ENCODE assay signal across 15 cellular contexts in the genomic region with DNA sequence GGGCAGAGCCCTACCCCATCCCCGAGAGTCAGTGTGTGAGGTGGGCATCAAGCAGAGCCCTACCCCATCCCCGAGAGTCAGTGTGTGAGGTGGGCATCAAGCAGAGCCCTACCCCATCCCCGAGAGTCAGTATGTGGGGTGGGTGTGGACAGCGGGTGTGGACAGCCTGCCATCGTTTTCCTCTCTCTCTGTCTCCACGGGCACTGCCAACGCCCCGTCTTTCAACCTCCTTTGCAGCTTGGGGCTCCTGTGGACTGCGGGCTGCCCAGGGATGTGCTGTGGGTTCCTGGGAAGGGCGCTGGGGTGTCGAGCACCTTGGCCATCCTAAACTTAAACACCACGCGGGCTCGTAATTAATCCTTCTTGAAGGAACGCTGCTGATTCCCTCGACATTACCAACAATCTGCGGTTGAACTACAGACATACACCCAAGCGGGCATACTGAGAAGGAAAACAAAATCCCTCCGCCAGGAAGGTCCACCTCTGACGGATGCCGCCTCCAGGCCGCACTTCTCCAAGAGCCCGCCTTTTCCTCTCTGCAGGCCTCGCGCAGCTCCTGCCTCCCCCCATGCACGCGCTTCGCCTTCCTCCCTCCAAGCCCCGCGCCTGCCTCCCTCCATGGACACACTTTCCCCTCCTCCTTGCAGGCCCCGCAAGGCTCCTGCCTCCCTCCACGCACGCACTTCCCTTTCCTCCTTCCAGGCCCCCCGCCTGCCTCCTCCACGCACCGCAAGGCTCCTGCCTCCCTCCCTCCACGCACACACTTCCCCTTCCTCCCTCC.
DNase-seq lines count a peak whose midpoint lies in the region; ATAC-seq and TF ChIP-seq lines count a peak whose summit lies in the region.
"Had no signal": no experiment of that assay in that cellular context is flagged by ENCODE, and none has a peak within 500 bp of the region (broad histone marks: within the 10 kb centered on the region; RNA-seq: fewer than 3 reads in every experiment).

No MANE protein-coding gene starts in this region.

- TF ChIP-seq CTCF in endodermal cell (conservative IDR thresholded peaks at IDR 0.05) (no peak), osteoblast (IDR thresholded peaks at IDR 0.05; ENCODE audit: extremely low read depth, low read depth, low read length) (no peak)

- H3K27ac ChIP-seq in endodermal cell (ENCODE audit: low read depth, low read length) (no peak overlapping the region), osteoblast (ENCODE audit: low read depth, low read length) (no peak overlapping the region)
- H3K27ac ChIP-seq: 22Rv1, A549, C4-2B had no signal

- H3K4me1 Mint-ChIP-seq in stimulated activated naive CD8-positive, alpha-beta T cell treated with anti-CD3 and anti-CD28 coated beads, Interleukin-15, amount 100 ng/mL, for 72 hours = peaks cover 6% of the 10 kb centered on the region
- no peaks in the 10 kb centered on the region for H3K4me1 Mint-ChIP-seq in endodermal cell
- H3K4me1 Mint-ChIP-seq in stimulated activated effector memory CD8-positive, alpha-beta T cell treated with anti-CD3 and anti-CD28 coated beads, Interleukin-12 subunit alpha, Interleukin-12 subunit beta, amount 100 ng/mL, for 72 hours = peaks cover 13% of the 10 kb centered on the region

- no peaks in the 10 kb centered on the region for H3K27me3 ChIP-seq in endodermal cell (ENCODE audit: control insufficient read depth, insufficient read depth, low read length, poor library complexity, severe bottlenecking)
- H3K27me3 ChIP-seq in osteoblast (ENCODE audit: insufficient read depth, low read length) = no peaks in the 10 kb centered on the region

- no peak for DNase-seq in stimulated activated naive CD8-positive, alpha-beta T cell treated with anti-CD3 and anti-CD28 coated beads, Interleukin-15, amount 100 ng/mL, for 72 hours
- no peak for DNase-seq in stimulated activated naive CD8-positive, alpha-beta T cell treated with anti-CD3 and anti-CD28 coated beads, Interleukin-15, Interleukin-2, amounts not matched to agents 100 U/mL and 50 U/mL, for 24 hours
- DNase-seq in endodermal cell (peak; percentile 32), osteoblast (ENCODE audit: insufficient read length, low spot score, missing footprints) (peak; percentile 44), sciatic nerve (ENCODE audit: low spot score) (no peak), G401 (ENCODE audit: low spot score) (no peak)
- no peak for DNase-seq in stimulated activated effector memory CD8-positive, alpha-beta T cell treated with anti-CD3 and anti-CD28 coated beads, Interleukin-12 subunit alpha, Interleukin-12 subunit beta, amount 100 ng/mL, for 72 hours (ENCODE audit: low spot score in 2 of 2)
- DNase-seq: AML-193; Caco-2; CD4-positive, alpha-beta T cell; GDM1 had no signal

- no peaks in the 10 kb centered on the region for H3K36me3 ChIP-seq in endodermal cell (ENCODE audit: control insufficient read depth, insufficient read depth, low read length)
- no peaks in the 10 kb centered on the region for H3K36me3 ChIP-seq in osteoblast (ENCODE audit: insufficient read depth, low read length)

- H3K9me3 Mint-ChIP-seq in stimulated activated naive CD8-positive, alpha-beta T cell treated with anti-CD3 and anti-CD28 coated beads, Interleukin-15, amount 100 ng/mL, for 72 hours = no peaks in the 10 kb centered on the region
- no peaks in the 10 kb centered on the region for H3K9me3 Mint-ChIP-seq in endodermal cell
- H3K9me3 Mint-ChIP-seq in stimulated activated effector memory CD8-positive, alpha-beta T cell treated with anti-CD3 and anti-CD28 coated beads, Interleukin-12 subunit alpha, Interleukin-12 subunit beta, amount 100 ng/mL, for 72 hours = no peaks in the 10 kb centered on the region
- H3K9me3 Mint-ChIP-seq: CD4-positive, alpha-beta T cell had no signal

- H3K4me1 ChIP-seq in endodermal cell (ENCODE audit: control insufficient read depth, insufficient read depth, low read length) (no peaks in the 10 kb centered on the region), osteoblast (ENCODE audit: insufficient read depth, low read length) (no peaks in the 10 kb centered on the region)
- H3K4me1 ChIP-seq: A549, Caco-2 had no signal

- H3K4me3 Mint-ChIP-seq in stimulated activated naive CD8-positive, alpha-beta T cell treated with anti-CD3 and anti-CD28 coated beads, Interleukin-15, amount 100 ng/mL, for 72 hours = no peak overlapping the region
- no peak overlapping the region for H3K4me3 Mint-ChIP-seq in endodermal cell
- H3K4me3 Mint-ChIP-seq in stimulated activated effector memory CD8-positive, alpha-beta T cell treated with anti-CD3 and anti-CD28 coated beads, Interleukin-12 subunit alpha, Interleukin-12 subunit beta, amount 100 ng/mL, for 72 hours = no peak overlapping the region
- H3K4me3 Mint-ChIP-seq: CD4-positive, alpha-beta T cell had no signal

- no peak overlapping the region for H2AFZ ChIP-seq in osteoblast (ENCODE audit: low read length)

- in situ Hi-C loops in G401 (cut with HindIII; ENCODE audit: low sequenced_read_pairs) = no loop called here

- ATAC-seq in stimulated activated naive CD8-positive, alpha-beta T cell treated with anti-CD3 and anti-CD28 coated beads, Interleukin-15, amount 100 ng/mL, for 72 hours = peak; percentile 44
- no peak for ATAC-seq in stimulated activated naive CD8-positive, alpha-beta T cell treated with anti-CD3 and anti-CD28 coated beads, Interleukin-15, Interleukin-2, amounts not matched to agents 100 U/mL and 50 U/mL, for 24 hours
- ATAC-seq in sciatic nerve (no peak), GM21526 (IDR thresholded peaks at IDR 0.05; ENCODE audit: low FRiP score, unreplicated experiment) (no peak)
- ATAC-seq in stimulated activated effector memory CD8-positive, alpha-beta T cell treated with anti-CD3 and anti-CD28 coated beads, Interleukin-12 subunit alpha, Interleukin-12 subunit beta, amount 100 ng/mL, for 72 hours = no peak
- ATAC-seq: A549 had no signal

- no peaks in the 10 kb centered on the region for H3K79me2 ChIP-seq in osteoblast (ENCODE audit: insufficient read depth, low read length)

- no peak overlapping the region for H3K27ac Mint-ChIP-seq in stimulated activated naive CD8-positive, alpha-beta T cell treated with anti-CD3 and anti-CD28 coated beads, Interleukin-15, amount 100 ng/mL, for 72 hours
- no peak overlapping the region for H3K27ac Mint-ChIP-seq in endodermal cell
- H3K27ac Mint-ChIP-seq in stimulated activated effector memory CD8-positive, alpha-beta T cell treated with anti-CD3 and anti-CD28 coated beads, Interleukin-12 subunit alpha, Interleukin-12 subunit beta, amount 100 ng/mL, for 72 hours = no peak overlapping the region
- H3K27ac Mint-ChIP-seq: CD4-positive, alpha-beta T cell had no signal

- no peaks in the 10 kb centered on the region for H3K9me3 ChIP-seq in endodermal cell (ENCODE audit: control insufficient read depth, low read length)
- H3K9me3 ChIP-seq in osteoblast (ENCODE audit: low read depth, low read length) = no peaks in the 10 kb centered on the region
- H3K9me3 ChIP-seq: A549, Caco-2 had no signal

- peaks cover 14% of the 10 kb centered on the region for H3K27me3 Mint-ChIP-seq in stimulated activated naive CD8-positive, alpha-beta T cell treated with anti-CD3 and anti-CD28 coated beads, Interleukin-15, amount 100 ng/mL, for 72 hours
- H3K27me3 Mint-ChIP-seq in endodermal cell (ENCODE audit: insufficient read depth) = peaks cover 2% of the 10 kb centered on the region

- H3K36me3 Mint-ChIP-seq in endodermal cell (ENCODE audit: low read depth) = no peaks in the 10 kb centered on the region
- H3K36me3 Mint-ChIP-seq in stimulated activated effector memory CD8-positive, alpha-beta T cell treated with anti-CD3 and anti-CD28 coated beads, Interleukin-12 subunit alpha, Interleukin-12 subunit beta, amount 100 ng/mL, for 72 hours = peaks cover 11% of the 10 kb centered on the region

- intact Hi-C loops in sciatic nerve (cut with DNase I) = loop anchor here (5.0 kb wide), 1 partner anchor 475 kb away; no protein-coding TSS in a partner anchor

- H4K20me1 ChIP-seq in osteoblast (ENCODE audit: insufficient read depth, low read length) = no peaks in the 10 kb centered on the region

- WGBS in endodermal cell (ENCODE audit: insufficient coverage in 1 of 2, insufficient read length in 1 of 2), 2 experiments = 92 to 93% methylated on average over 25 to 37 of the region's 37 CpGs

- no peak overlapping the region for H3K4me3 ChIP-seq in endodermal cell (ENCODE audit: low read length)
- no peak overlapping the region for H3K4me3 ChIP-seq in osteoblast (ENCODE audit: insufficient read depth, low read length)
- H3K4me3 ChIP-seq: A549 had no signal

- no peak overlapping the region for H3K9ac ChIP-seq in endodermal cell (ENCODE audit: extremely low read depth, low read length, poor library complexity, severe bottlenecking)

- H3K4me2 ChIP-seq in osteoblast (ENCODE audit: insufficient read depth, low read length) = no peak overlapping the region
- H3K4me2 ChIP-seq: A549 had no signal

Comparison
In these comparisons a context has a peak if more than half of its experiments do, and no peak if none do; other contexts are left out.
1. DNase-seq: peak in endodermal cell (single experiment) and osteoblast (single experiment); none in stimulated activated naive CD8-positive, alpha-beta T cell treated with anti-CD3 and anti-CD28 coated beads, Interleukin-15, amount 100 ng/mL, for 72 hours (0 of 2), stimulated activated naive CD8-positive, alpha-beta T cell treated with anti-CD3 and anti-CD28 coated beads, Interleukin-15, Interleukin-2, amounts not matched to agents 100 U/mL and 50 U/mL, for 24 hours (single experiment), sciatic nerve (single experiment), stimulated activated effector memory CD8-positive, alpha-beta T cell treated with anti-CD3 and anti-CD28 coated beads, Interleukin-12 subunit alpha, Interleukin-12 subunit beta, amount 100 ng/mL, for 72 hours (0 of 2) and G401 (single experiment).